In the genomic region with DNA sequence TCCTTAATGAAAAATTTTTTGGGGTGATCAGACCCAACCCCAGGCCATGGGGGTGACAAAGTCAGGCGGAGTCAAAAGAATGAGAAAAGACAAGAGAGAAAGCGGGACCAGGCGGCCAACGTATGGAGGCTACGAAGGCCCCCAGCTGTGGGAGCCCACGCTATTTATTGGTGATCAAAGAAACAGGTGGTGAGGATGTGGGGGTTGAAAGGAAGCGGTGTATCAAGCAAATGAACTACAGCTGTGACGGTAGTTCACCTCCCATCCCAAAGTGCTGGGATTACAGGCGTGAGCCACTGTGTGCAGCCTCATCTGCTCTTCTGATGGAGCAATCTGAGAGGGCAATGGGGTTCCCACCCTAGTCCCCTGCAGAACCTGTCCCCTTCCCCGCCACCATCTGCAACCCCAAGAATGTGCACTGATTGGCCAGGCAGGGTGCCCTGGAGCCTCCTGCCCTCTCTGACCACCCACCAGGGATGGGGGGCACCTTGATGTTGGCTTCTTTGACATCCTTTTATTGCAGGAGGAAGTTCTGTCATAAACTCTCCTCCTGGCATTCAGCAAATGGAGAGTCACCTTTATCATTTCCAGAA, we compare ENCODE assay signal across 1 cellular context.
TF ChIP-seq lines count a peak whose summit lies in the region.

No MANE protein-coding gene starts in this region.

TF ChIP-seq in GM23338, 12 proteins besides CTCF, POLR2A, EP300 and RAD21 (continued from another document):
- TF ChIP-seq, protein P1, sequence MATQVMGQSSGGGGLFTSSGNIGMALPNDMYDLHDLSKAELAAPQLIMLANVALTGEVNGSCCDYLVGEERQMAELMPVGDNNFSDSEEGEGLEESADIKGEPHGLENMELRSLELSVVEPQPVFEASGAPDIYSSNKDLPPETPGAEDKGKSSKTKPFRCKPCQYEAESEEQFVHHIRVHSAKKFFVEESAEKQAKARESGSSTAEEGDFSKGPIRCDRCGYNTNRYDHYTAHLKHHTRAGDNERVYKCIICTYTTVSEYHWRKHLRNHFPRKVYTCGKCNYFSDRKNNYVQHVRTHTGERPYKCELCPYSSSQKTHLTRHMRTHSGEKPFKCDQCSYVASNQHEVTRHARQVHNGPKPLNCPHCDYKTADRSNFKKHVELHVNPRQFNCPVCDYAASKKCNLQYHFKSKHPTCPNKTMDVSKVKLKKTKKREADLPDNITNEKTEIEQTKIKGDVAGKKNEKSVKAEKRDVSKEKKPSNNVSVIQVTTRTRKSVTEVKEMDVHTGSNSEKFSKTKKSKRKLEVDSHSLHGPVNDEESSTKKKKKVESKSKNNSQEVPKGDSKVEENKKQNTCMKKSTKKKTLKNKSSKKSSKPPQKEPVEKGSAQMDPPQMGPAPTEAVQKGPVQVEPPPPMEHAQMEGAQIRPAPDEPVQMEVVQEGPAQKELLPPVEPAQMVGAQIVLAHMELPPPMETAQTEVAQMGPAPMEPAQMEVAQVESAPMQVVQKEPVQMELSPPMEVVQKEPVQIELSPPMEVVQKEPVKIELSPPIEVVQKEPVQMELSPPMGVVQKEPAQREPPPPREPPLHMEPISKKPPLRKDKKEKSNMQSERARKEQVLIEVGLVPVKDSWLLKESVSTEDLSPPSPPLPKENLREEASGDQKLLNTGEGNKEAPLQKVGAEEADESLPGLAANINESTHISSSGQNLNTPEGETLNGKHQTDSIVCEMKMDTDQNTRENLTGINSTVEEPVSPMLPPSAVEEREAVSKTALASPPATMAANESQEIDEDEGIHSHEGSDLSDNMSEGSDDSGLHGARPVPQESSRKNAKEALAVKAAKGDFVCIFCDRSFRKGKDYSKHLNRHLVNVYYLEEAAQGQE (IDR thresholded peaks at IDR 0.05; ENCODE audit: unreplicated experiment), result no peak
- TF ChIP-seq EZH2phosphoT487 (IDR thresholded peaks at IDR 0.05; ENCODE audit: unreplicated experiment) (no peak), JUNB (IDR thresholded peaks at IDR 0.05; ENCODE audit: unreplicated experiment) (no peak), POLR2AphosphoS5 (IDR thresholded peaks at IDR 0.05; ENCODE audit: low read depth) (no peak), ZNF462 (CRISPR knock-in tag; IDR thresholded peaks at IDR 0.05) (no peak), ZNF331 (CRISPR knock-in tag; IDR thresholded peaks at IDR 0.05; ENCODE audit: low read depth) (no peak), CREB1 (CRISPR knock-in tag; IDR thresholded peaks at IDR 0.05; ENCODE audit: low read depth) (no peak), ZNF114 (CRISPR knock-in tag; IDR thresholded peaks at IDR 0.05) (no peak), NANOG (IDR thresholded peaks at IDR 0.05; ENCODE audit: borderline replicate concordance) (no peak), EZH2 (IDR thresholded peaks at IDR 0.05; ENCODE audit: low read depth, unreplicated experiment) (no peak)
- TF ChIP-seq, protein P2, sequence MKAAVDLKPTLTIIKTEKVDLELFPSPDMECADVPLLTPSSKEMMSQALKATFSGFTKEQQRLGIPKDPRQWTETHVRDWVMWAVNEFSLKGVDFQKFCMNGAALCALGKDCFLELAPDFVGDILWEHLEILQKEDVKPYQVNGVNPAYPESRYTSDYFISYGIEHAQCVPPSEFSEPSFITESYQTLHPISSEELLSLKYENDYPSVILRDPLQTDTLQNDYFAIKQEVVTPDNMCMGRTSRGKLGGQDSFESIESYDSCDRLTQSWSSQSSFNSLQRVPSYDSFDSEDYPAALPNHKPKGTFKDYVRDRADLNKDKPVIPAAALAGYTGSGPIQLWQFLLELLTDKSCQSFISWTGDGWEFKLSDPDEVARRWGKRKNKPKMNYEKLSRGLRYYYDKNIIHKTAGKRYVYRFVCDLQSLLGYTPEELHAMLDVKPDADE (IDR thresholded peaks at IDR 0.05), result no peak
TF ChIP-seq in GM23338: peak in this region for 0.
